10 cellular contexts compared by ENCODE assay signal in genomic region chr1:167061073-167061464, GRCh38. TPM values are rescaled to one million over a fixed set of nuclear protein-coding genes. Genes with fewer than 3 reads are reported as not detected.
"Had no signal": no experiment of that assay in that cellular context is flagged by ENCODE, and none has a peak within 500 bp of the region (broad histone marks: within the 10 kb centered on the region; RNA-seq: fewer than 3 reads in every experiment).

No MANE protein-coding gene starts in this region.

- H3K9me3 Mint-ChIP-seq: GM23338, H9, HFFc6, IgD-negative memory B cell had no signal

- FAIRE-seq: H1, H54, HTR-8/SVneo had no signal

- DNase-seq: HCEC 1CT, KG1 had no signal

- H3K36me3 Mint-ChIP-seq: IgD-negative memory B cell had no signal

- H3K4me3 Mint-ChIP-seq: GM23338, H9, HFFc6 had no signal

- H3K4me3 ChIP-seq: GM23338 had no signal

- H3K4me2 ChIP-seq: GM23338 had no signal

- H3K27ac Mint-ChIP-seq: GM23338, HFFc6, IgD-negative memory B cell had no signal

RNA-seq across cellular contexts. Expression of gene GPA33, which starts 29.1 kb away (rescaled TPM):
- total RNA-seq: H9, HFFc6 had no signal

RNA-seq across cellular contexts. Expression of gene STYXL2, which starts 32.8 kb away (rescaled TPM):
- total RNA-seq: HFFc6, HT-29 had no signal
- polyA plus RNA-seq: IgD-negative memory B cell had no signal
